In genomic region chrX:118475903-118476302, GRCh38 we compare ENCODE assay signal across 21 cellular contexts.
"Had no signal": no experiment of that assay in that cellular context is flagged by ENCODE, and none has a peak within 500 bp of the region (broad histone marks: within the 10 kb centered on the region; RNA-seq: fewer than 3 reads in every experiment).

No MANE protein-coding gene starts in this region.

- H3K9me3 ChIP-seq: adrenal gland, gastrocnemius medialis, thoracic aorta had no signal

- H3K36me3 ChIP-seq: adrenal gland, esophagus squamous epithelium, gastrocnemius medialis, sigmoid colon, thoracic aorta had no signal

- H3K27ac ChIP-seq: adrenal gland, coronary artery, esophagus squamous epithelium, gastrocnemius medialis, sigmoid colon, thoracic aorta had no signal

- DNase-seq: activated B cell treated with CpG ODN at 0.5 μM for 24 hours; activated CD4-positive, alpha-beta T cell treated with anti-CD3 and anti-CD28 coated beads for 36 hours; activated CD4-positive, alpha-beta T cell treated with anti-CD3 and anti-CD28 coated beads, Interleukin-2, amount 50 U/mL, for 48 hours; activated CD8-positive, alpha-beta memory T cell treated with anti-CD3 and anti-CD28 coated beads, Interleukin-2, amount 50 U/mL, for 48 hours; activated naive CD4-positive, alpha-beta T cell; activated T-cell treated with anti-CD3 and anti-CD28 coated beads, Interleukin-2, amount 50 U/mL, for 4 hours; adrenal gland; endodermal cell; esophagus squamous epithelium; gastrocnemius medialis; hippocampal formation; left ventricle myocardium superior; naive thymus-derived CD4-positive, alpha-beta T cell; retina; sigmoid colon; stimulated activated CD4-positive, alpha-beta T cell treated with anti-CD3 and anti-CD28 coated beads, Interleukin-2, amount 100 ng/mL, for 48 hours; stimulated activated CD8-positive, alpha-beta memory T cell treated with anti-CD3 and anti-CD28 coated beads, Interleukin-4, amount 100 ng/mL, for 48 hours; stimulated activated naive CD4-positive, alpha-beta T cell treated with Interleukin-2 at 50 U/mL for 16 hours; T-helper 9 cell had no signal

- H3K4me1 ChIP-seq: adrenal gland, esophagus squamous epithelium, gastrocnemius medialis, sigmoid colon had no signal

- H3K4me3 ChIP-seq: adrenal gland, coronary artery, esophagus squamous epithelium, gastrocnemius medialis, sigmoid colon, thoracic aorta had no signal

- H3K27me3 ChIP-seq: adrenal gland, esophagus squamous epithelium, gastrocnemius medialis, sigmoid colon had no signal

- ATAC-seq: activated CD4-positive, alpha-beta T cell treated with anti-CD3 and anti-CD28 coated beads for 36 hours; activated T-cell treated with anti-CD3 and anti-CD28 coated beads, Interleukin-2, amount 50 U/mL, for 4 hours; gastrocnemius medialis; left ventricle myocardium superior; naive thymus-derived CD4-positive, alpha-beta T cell had no signal
